15 cellular contexts compared by ENCODE assay signal in the genomic region with DNA sequence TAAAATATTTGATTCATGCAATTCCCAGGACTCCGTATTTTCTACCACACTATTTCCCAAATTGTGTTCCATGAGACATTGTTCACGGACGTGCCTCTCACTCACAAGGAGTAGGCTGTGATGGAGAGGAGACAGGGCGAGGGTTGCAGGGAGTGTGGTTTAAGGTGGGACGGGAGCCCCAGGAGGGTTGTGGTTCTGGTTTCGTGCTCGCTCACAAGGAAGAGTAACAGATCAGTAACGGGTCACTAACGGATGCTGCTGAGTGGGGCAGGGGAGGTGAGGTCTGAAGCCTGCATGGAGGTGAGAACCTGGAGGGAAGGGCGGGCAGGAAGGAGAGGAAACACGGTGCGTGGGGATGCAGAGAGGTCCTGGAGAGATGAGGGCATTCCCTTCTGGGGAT. TPM values are rescaled to one million over a fixed set of nuclear protein-coding genes. Genes with fewer than 3 reads are reported as not detected.
DNase-seq lines count a peak whose midpoint lies in the region; ATAC-seq and TF ChIP-seq lines count a peak whose summit lies in the region.
"Had no signal": no experiment of that assay in that cellular context is flagged by ENCODE, and none has a peak within 500 bp of the region (broad histone marks: within the 10 kb centered on the region; RNA-seq: fewer than 3 reads in every experiment).

No MANE protein-coding gene starts in this region.

- H3K9me3 ChIP-seq in mammary epithelial cell (replicated peaks; ENCODE audit: insufficient read depth, low read length) (no peaks in the 10 kb centered on the region), PC-9 (ENCODE audit: insufficient read depth, low read depth) (no peaks in the 10 kb centered on the region)

- in situ Hi-C loops in mammary epithelial cell (cut with MboI; ENCODE audit: low sequenced_read_pairs in 2 of 2), result no loop called here

- H3K9ac ChIP-seq in mammary epithelial cell (ENCODE audit: insufficient read depth, low read length), result no peak overlapping the region

- no peaks in the 10 kb centered on the region for H3K9me3 Mint-ChIP-seq in MCF 10A (ENCODE audit: unreplicated experiment)
- no peaks in the 10 kb centered on the region for H3K9me3 Mint-ChIP-seq in activated B cell treated with CpG ODN at 0.5 μM for 24 hours
- no peaks in the 10 kb centered on the region for H3K9me3 Mint-ChIP-seq in activated T-helper 2 cell treated with anti-CD3 and anti-CD28 coated beads, Interferon-gamma antibody, Interleukin-2, Interleukin-4, amounts not matched to agents 10 μg/mL and 5 μg/mL and 100 μg/mL, durations not matched to agents 14 hours and 24 hours and 36 hours

- POLR2A ChIA-PET in MCF 10A (lab: Yijun Ruan, JAX) (interaction anchor here (0.7 kb wide), 1 partner anchor 45 kb away, joined by 3 read pairs; no protein-coding TSS in a partner anchor), activated B cell treated with CpG ODN at 0.5 μM for 24 hours (lab: Charles Lee) (interaction anchor here (1.0 kb wide), 1 partner anchor 54 kb away, joined by 3 read pairs; no protein-coding TSS in a partner anchor), PC-9 (lab: Charles Lee; ENCODE audit: unreplicated experiment) (no interaction called here)

- intact Hi-C loops in MCF 10A (cut with micrococcal nuclease), result no loop called here
- intact Hi-C loops in mammary epithelial cell (cut with micrococcal nuclease), result no loop called here
- intact Hi-C loops in activated B cell treated with CpG ODN at 0.5 μM for 24 hours (cut with micrococcal nuclease), result no loop called here
- intact Hi-C loops in PC-9 (cut with micrococcal nuclease; ENCODE audit: unreplicated experiment), result no loop called here
- intact Hi-C loops in activated T-helper 2 cell treated with anti-CD3 and anti-CD28 coated beads, Interferon-gamma antibody, Interleukin-2, Interleukin-4, amounts not matched to agents 10 μg/mL and 5 μg/mL and 100 μg/mL, durations not matched to agents 14 hours and 24 hours and 36 hours (cut with micrococcal nuclease), result no loop called here
- intact Hi-C loops in sciatic nerve (cut with DNase I), result no loop called here

- H3K27me3 Mint-ChIP-seq in MCF 10A (ENCODE audit: insufficient read depth, unreplicated experiment) (no peaks in the 10 kb centered on the region), activated B cell treated with CpG ODN at 0.5 μM for 24 hours (no peaks in the 10 kb centered on the region)
- H3K27me3 Mint-ChIP-seq in activated T-helper 2 cell treated with anti-CD3 and anti-CD28 coated beads, Interferon-gamma antibody, Interleukin-2, Interleukin-4, amounts not matched to agents 10 μg/mL and 5 μg/mL and 100 μg/mL, durations not matched to agents 14 hours and 24 hours and 36 hours (ENCODE audit: low read depth), result no peaks in the 10 kb centered on the region
- H3K27me3 Mint-ChIP-seq: naive thymus-derived CD4-positive, alpha-beta T cell had no signal

- peaks cover 6% of the 10 kb centered on the region for H3K36me3 Mint-ChIP-seq in MCF 10A (ENCODE audit: insufficient read depth, unreplicated experiment)
- peaks cover 82% of the 10 kb centered on the region for H3K36me3 Mint-ChIP-seq in activated B cell treated with CpG ODN at 0.5 μM for 24 hours (ENCODE audit: low read depth)
- H3K36me3 Mint-ChIP-seq in activated T-helper 2 cell treated with anti-CD3 and anti-CD28 coated beads, Interferon-gamma antibody, Interleukin-2, Interleukin-4, amounts not matched to agents 10 μg/mL and 5 μg/mL and 100 μg/mL, durations not matched to agents 14 hours and 24 hours and 36 hours (ENCODE audit: low read depth), result peaks cover 10% of the 10 kb centered on the region

- no peaks in the 10 kb centered on the region for H3K9me2 ChIP-seq in PC-9 (ENCODE audit: insufficient read depth)

- 95% methylated on average over 8 of the region's 12 CpGs for WGBS in mammary epithelial cell (ENCODE audit: low coverage, missing lambda C conversion rate)

- BruUV-seq in MCF 10A (replicated peaks; lab: Mats Ljungman, UMichigan), result no TSS peak
- no TSS peak for BruUV-seq in mammary epithelial cell (replicated peaks; lab: Mats Ljungman, UMichigan)
- no TSS peak for BruUV-seq in PC-9 (replicated peaks; lab: Mats Ljungman, UMichigan)

- H3K4me2 ChIP-seq in mammary epithelial cell (ENCODE audit: insufficient read depth, low read depth, low read length) (no peak overlapping the region), PC-9 (no peak overlapping the region)

- H4K20me1 ChIP-seq in mammary epithelial cell (ENCODE audit: insufficient read depth, low read length) (no peaks in the 10 kb centered on the region), PC-9 (ENCODE audit: insufficient read depth) (no peaks in the 10 kb centered on the region)

- H3K79me2 ChIP-seq in mammary epithelial cell (ENCODE audit: insufficient read depth, low read length) (no peaks in the 10 kb centered on the region), PC-9 (ENCODE audit: low read depth) (no peaks in the 10 kb centered on the region)

- H3K4me3 Mint-ChIP-seq in MCF 10A (ENCODE audit: unreplicated experiment), result no peak overlapping the region
- H3K4me3 Mint-ChIP-seq in activated B cell treated with CpG ODN at 0.5 μM for 24 hours, result peak overlapping the region; percentile 68
- no peak overlapping the region for H3K4me3 Mint-ChIP-seq in activated T-helper 2 cell treated with anti-CD3 and anti-CD28 coated beads, Interferon-gamma antibody, Interleukin-2, Interleukin-4, amounts not matched to agents 10 μg/mL and 5 μg/mL and 100 μg/mL, durations not matched to agents 14 hours and 24 hours and 36 hours (ENCODE audit: low read depth)
- H3K4me3 Mint-ChIP-seq: naive thymus-derived CD4-positive, alpha-beta T cell had no signal

- H3K4me1 ChIP-seq in mammary epithelial cell (ENCODE audit: insufficient read depth, low read length) (no peaks in the 10 kb centered on the region), PC-9 (replicated peaks; ENCODE audit: insufficient read depth) (no peaks in the 10 kb centered on the region)

- H3K4me1 Mint-ChIP-seq in MCF 10A (ENCODE audit: insufficient read depth, unreplicated experiment) (no peaks in the 10 kb centered on the region), activated B cell treated with CpG ODN at 0.5 μM for 24 hours (peaks cover 24% of the 10 kb centered on the region)
- no peaks in the 10 kb centered on the region for H3K4me1 Mint-ChIP-seq in activated T-helper 2 cell treated with anti-CD3 and anti-CD28 coated beads, Interferon-gamma antibody, Interleukin-2, Interleukin-4, amounts not matched to agents 10 μg/mL and 5 μg/mL and 100 μg/mL, durations not matched to agents 14 hours and 24 hours and 36 hours (ENCODE audit: low read depth)

- TF ChIP-seq CTCF in MCF 10A (IDR thresholded peaks at IDR 0.05; ENCODE audit: unreplicated experiment) (no peak), mammary epithelial cell (conservative IDR thresholded peaks at IDR 0.05 in 1 of 2, IDR thresholded peaks at IDR 0.05 in 1 of 2; ENCODE audit: extremely low read depth in 1 of 2, insufficient read depth in 1 of 2, low read depth in 1 of 2, low read length in 2 of 2) (no peak), activated B cell treated with CpG ODN at 0.5 μM for 24 hours (IDR thresholded peaks at IDR 0.05) (no peak), PC-9 (conservative IDR thresholded peaks at IDR 0.05) (no peak)

- H3K27ac Mint-ChIP-seq in MCF 10A (ENCODE audit: low read depth, unreplicated experiment), result peak overlapping the region; percentile 7
- H3K27ac Mint-ChIP-seq in activated B cell treated with CpG ODN at 0.5 μM for 24 hours, result peak overlapping the region; percentile 76
- H3K27ac Mint-ChIP-seq in activated T-helper 2 cell treated with anti-CD3 and anti-CD28 coated beads, Interferon-gamma antibody, Interleukin-2, Interleukin-4, amounts not matched to agents 10 μg/mL and 5 μg/mL and 100 μg/mL, durations not matched to agents 14 hours and 24 hours and 36 hours, result no peak overlapping the region

- no peaks in the 10 kb centered on the region for H3K27me3 ChIP-seq in mammary epithelial cell (ENCODE audit: insufficient read depth, low read length)
- no peaks in the 10 kb centered on the region for H3K27me3 ChIP-seq in PC-9 (ENCODE audit: insufficient read depth, low read depth)

- no peaks in the 10 kb centered on the region for H3F3A ChIP-seq in PC-9 (ENCODE audit: insufficient read depth, low read depth)

- DNase-seq in MCF 10A (ENCODE audit: unreplicated experiment), result no peak
- no peak for DNase-seq in mammary epithelial cell
- DNase-seq in activated B cell treated with CpG ODN at 0.5 μM for 24 hours, result no peak
- no peak for DNase-seq in PC-9
- DNase-seq in LoVo (ENCODE audit: low spot score), result no peak
- DNase-seq in activated T-helper 2 cell treated with anti-CD3 and anti-CD28 coated beads, Interferon-gamma antibody, Interleukin-2, Interleukin-4, amounts not matched to agents 10 μg/mL and 5 μg/mL and 100 μg/mL, durations not matched to agents 14 hours and 24 hours and 36 hours (ENCODE audit: low spot score), result no peak
- no peak for DNase-seq in sciatic nerve (ENCODE audit: low spot score)
- DNase-seq: activated CD4-positive, CD25-positive, alpha-beta regulatory T cell treated with anti-CD3 and anti-CD28 coated beads, Interleukin-2, amount 50 U/mL, for 72 hours; central memory CD4-positive, alpha-beta T cell; foreskin melanocyte; naive thymus-derived CD4-positive, alpha-beta T cell; NCI-H2029; NCI-H69 had no signal

- H3K4me3 ChIP-seq in mammary epithelial cell (replicated peaks in 1 of 3; ENCODE audit: insufficient read depth in 1 of 3, low read depth in 2 of 3, low read length in 3 of 3) (no peak overlapping the region), PC-9 (no peak overlapping the region)

- dilution Hi-C loops in mammary epithelial cell (cut with HindIII; ENCODE audit: low sequenced_read_pairs), result no loop called here

- peak; percentile 48 for ATAC-seq in HG02642 (IDR thresholded peaks at IDR 0.05; ENCODE audit: poor library complexity, unreplicated experiment)
- ATAC-seq in activated B cell treated with CpG ODN at 0.5 μM for 24 hours (ENCODE audit: low read depth), result peak; percentile 79
- no peak for ATAC-seq in sciatic nerve
- ATAC-seq: naive thymus-derived CD4-positive, alpha-beta T cell had no signal

- CTCF ChIA-PET in MCF 10A (lab: Yijun Ruan, JAX), result interaction anchor here (0.6 kb wide), 1 partner anchor 119 kb away, joined by 3 read pairs; no protein-coding TSS in a partner anchor
- CTCF ChIA-PET in mammary epithelial cell (lab: Charles Lee; ENCODE audit: low non-redundant PET), result no interaction called here
- CTCF ChIA-PET in activated B cell treated with CpG ODN at 0.5 μM for 24 hours (lab: Charles Lee), result interaction anchor here (2.0 kb wide), 1 partner anchor 24 kb away, joined by 6 read pairs; no protein-coding TSS in a partner anchor
- CTCF ChIA-PET in PC-9 (lab: Charles Lee), result no interaction called here

- H2AFZ ChIP-seq in mammary epithelial cell (ENCODE audit: low read depth, low read length) (no peak overlapping the region), PC-9 (no peak overlapping the region)

- H3K36me3 ChIP-seq in mammary epithelial cell (ENCODE audit: insufficient read depth, low read length), result no peaks in the 10 kb centered on the region
- no peaks in the 10 kb centered on the region for H3K36me3 ChIP-seq in PC-9 (ENCODE audit: low read depth)

- H3K27ac ChIP-seq in mammary epithelial cell (ENCODE audit: insufficient read depth, low read depth, low read length) (no peak overlapping the region), PC-9 (no peak overlapping the region)

RNA-seq across cellular contexts. Expression of gene TFF3, which starts 28.8 kb away (rescaled TPM):
- not detected in 2 replicates for total RNA-seq in MCF 10A (2022)
- not detected for total RNA-seq in mammary epithelial cell
- polyA plus RNA-seq in mammary epithelial cell, result not detected
- not detected for polyA minus RNA-seq in mammary epithelial cell
- total RNA-seq in activated B cell treated with CpG ODN at 0.5 μM for 24 hours, result not detected in 2 replicates
- not detected in 2 replicates for total RNA-seq in PC-9 (2021)
- total RNA-seq in activated T-helper 2 cell treated with anti-CD3 and anti-CD28 coated beads, Interferon-gamma antibody, Interleukin-2, Interleukin-4, amounts not matched to agents 10 μg/mL and 5 μg/mL and 100 μg/mL, durations not matched to agents 14 hours and 24 hours and 36 hours, result not detected in 2 replicates
- 6.1 TPM for total RNA-seq in sciatic nerve
- total RNA-seq: HT1080; naive thymus-derived CD4-positive, alpha-beta T cell had no signal
- polyA plus RNA-seq: naive thymus-derived CD4-positive, alpha-beta T cell had no signal

Comparison
In these comparisons a context has a peak if more than half of its experiments do, and no peak if none do; other contexts are left out.
1. CTCF ChIA-PET loops: an anchor here in MCF 10A (0.6 kb wide) and activated B cell treated with CpG ODN at 0.5 μM for 24 hours (2.0 kb wide); none called in mammary epithelial cell and PC-9.